18 cellular contexts compared by ENCODE assay signal in genomic region chr7:24169077-24169624, GRCh38.
"Had no signal": no experiment of that assay in that cellular context is flagged by ENCODE, and none has a peak within 500 bp of the region (broad histone marks: within the 10 kb centered on the region; RNA-seq: fewer than 3 reads in every experiment).

No MANE protein-coding gene starts in this region.

- H3K27me3 ChIP-seq: gastrocnemius medialis, heart right ventricle, spleen had no signal

- H3K36me3 ChIP-seq: esophagus muscularis mucosa, gastrocnemius medialis, heart right ventricle, spleen, thoracic aorta had no signal

- H3K4me3 ChIP-seq: esophagus muscularis mucosa, gastrocnemius medialis, heart right ventricle, spleen, thoracic aorta had no signal

- H3K4me1 ChIP-seq: esophagus muscularis mucosa, gastrocnemius medialis, heart right ventricle, spleen had no signal

- DNase-seq: effector memory CD8-positive, alpha-beta T cell; gastrocnemius medialis; heart right ventricle; islet precursor cell; mammary epithelial cell; natural killer cell; posterior cingulate gyrus; spleen; stimulated activated CD4-positive, alpha-beta T cell treated with anti-CD3 and anti-CD28 coated beads, Interleukin-15, amount 100 ng/mL, for 24 hours; stimulated activated CD4-positive, alpha-beta T cell treated with anti-CD3 and anti-CD28 coated beads, Interleukin-1b, Interleukin-23, amount 100 ng/mL, for 48 hours; stimulated activated CD4-positive, alpha-beta T cell treated with anti-CD3 and anti-CD28 coated beads, Interleukin-4, amount 100 ng/mL, for 24 hours; stimulated activated naive CD8-positive, alpha-beta T cell treated with anti-CD3 and anti-CD28 coated beads, Interleukin-15, amount 100 ng/mL, for 72 hours; trophoblast cell had no signal

- ATAC-seq: effector memory CD8-positive, alpha-beta T cell; gastrocnemius medialis; heart right ventricle; left lobe of liver; natural killer cell; sciatic nerve; stimulated activated naive CD8-positive, alpha-beta T cell treated with anti-CD3 and anti-CD28 coated beads, Interleukin-15, amount 100 ng/mL, for 72 hours had no signal

- H3K27ac ChIP-seq: epithelial cell of prostate, esophagus muscularis mucosa, gastrocnemius medialis, heart right ventricle, spleen, thoracic aorta had no signal

- H3K9me3 ChIP-seq: esophagus muscularis mucosa, gastrocnemius medialis, thoracic aorta had no signal
